Comparison of ENCODE assay signal across 22 cellular contexts in the genomic region with DNA sequence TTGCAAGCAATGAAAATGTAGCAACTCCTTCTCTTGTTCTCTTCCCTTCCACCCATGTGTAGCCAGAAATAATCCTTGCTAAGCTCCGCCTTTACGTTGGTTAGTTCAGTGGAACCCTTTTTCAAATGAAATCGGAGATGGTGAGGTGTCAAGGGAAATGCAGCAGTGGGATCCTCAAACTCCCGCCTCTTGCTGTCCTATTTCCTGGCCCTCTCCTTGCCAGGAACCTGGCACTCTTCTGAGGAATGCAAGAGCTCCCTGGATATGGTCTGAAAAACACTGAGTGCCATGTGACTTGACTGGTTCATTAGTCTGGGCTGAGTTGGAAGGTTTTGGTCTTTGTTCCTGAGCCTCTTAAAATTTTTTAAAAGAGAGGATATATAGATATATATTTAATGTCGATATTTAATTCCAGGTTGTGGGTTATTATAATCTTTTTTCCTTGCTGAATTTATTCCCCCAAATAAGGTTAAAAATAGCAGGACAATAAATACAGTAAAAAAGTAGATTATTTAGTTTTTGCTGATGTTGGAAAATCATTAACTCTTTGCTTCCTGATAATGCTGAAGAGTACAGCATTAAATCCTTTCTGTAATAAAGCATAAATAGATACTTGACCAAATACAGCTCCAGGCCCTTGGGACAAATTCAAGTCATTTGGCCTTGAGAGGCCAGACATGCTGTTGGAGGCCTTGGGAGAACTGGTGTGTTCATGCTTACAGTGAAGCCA.
A peak's percentile ranks its signal among the peaks of the same experiment; 100 is the strongest.
DNase-seq lines count a peak whose midpoint lies in the region; ATAC-seq and TF ChIP-seq lines count a peak whose summit lies in the region.
"Had no signal": no experiment of that assay in that cellular context is flagged by ENCODE, and none has a peak within 500 bp of the region (broad histone marks: within the 10 kb centered on the region; RNA-seq: fewer than 3 reads in every experiment).

No MANE protein-coding gene starts in this region.

- no peak for ATAC-seq in GM19452 (IDR thresholded peaks at IDR 0.05; ENCODE audit: unreplicated experiment)
- no peak for ATAC-seq in HG03460 (IDR thresholded peaks at IDR 0.05; ENCODE audit: unreplicated experiment)
- ATAC-seq in GM21367 (IDR thresholded peaks at IDR 0.05; ENCODE audit: unreplicated experiment) = no peak
- ATAC-seq: gastrocnemius medialis had no signal

- peaks cover 11% of the 10 kb centered on the region for H3K4me1 ChIP-seq in A673 (ENCODE audit: insufficient read depth, low read length, poor library complexity, severe bottlenecking)
- H3K4me1 ChIP-seq: gastrocnemius medialis, vagina had no signal

- H3K9me3 Mint-ChIP-seq in nephron = no peaks in the 10 kb centered on the region
- H3K9me3 Mint-ChIP-seq: activated CD4-positive, alpha-beta T cell treated with anti-CD3 and anti-CD28 coated beads, Interleukin-2, amount 10 ng/mL, durations not matched to agents 7 days and 5 days; activated naive CD4-positive, alpha-beta T cell treated with anti-CD3 and anti-CD28 coated beads, Interleukin-2, amount 10 ng/mL, durations not matched to agents 7 days and 5 days; endodermal cell had no signal

- peaks cover 9% of the 10 kb centered on the region for H3K4me1 Mint-ChIP-seq in nephron
- H3K4me1 Mint-ChIP-seq: activated CD4-positive, alpha-beta T cell treated with anti-CD3 and anti-CD28 coated beads, Interleukin-2, amount 10 ng/mL, durations not matched to agents 7 days and 5 days; activated naive CD4-positive, alpha-beta T cell treated with anti-CD3 and anti-CD28 coated beads, Interleukin-2, amount 10 ng/mL, durations not matched to agents 7 days and 5 days had no signal

- H3K9me3 ChIP-seq in A673 (ENCODE audit: low read depth, low read length, poor library complexity, severe bottlenecking) = no peaks in the 10 kb centered on the region
- H3K9me3 ChIP-seq: esophagus squamous epithelium, gastrocnemius medialis, vagina had no signal

- no peak overlapping the region for H3K4me3 ChIP-seq in A673 (ENCODE audit: low read depth, low read length, poor library complexity, severe bottlenecking)
- H3K4me3 ChIP-seq: coronary artery, esophagus squamous epithelium, gastrocnemius medialis, smooth muscle cell, vagina had no signal

- DNase-seq in A673 (ENCODE audit: low spot score) (peak; percentile 18), NCI-H446 (lab: John Stamatoyannopoulos, UW) (peak; percentile 6 to 70), globus pallidus (ENCODE audit: low spot score) (peak; percentile 18), NCI-H1694 (lab: John Stamatoyannopoulos, UW) (no peak)
- DNase-seq: activated CD4-positive, alpha-beta T cell treated with anti-CD3 and anti-CD28 coated beads, Interleukin-2, amount 10 ng/mL, durations not matched to agents 7 days and 5 days; activated naive CD4-positive, alpha-beta T cell treated with anti-CD3 and anti-CD28 coated beads, Interleukin-2, amount 10 ng/mL, durations not matched to agents 7 days and 5 days; endodermal cell; esophagus squamous epithelium; gastrocnemius medialis; islet precursor cell; KG1; NCI-H1436; NCI-H526 treated with DMSO at 0.1 percent for 48 hours; stimulated activated CD4-positive, alpha-beta T cell treated with anti-CD3 and anti-CD28 coated beads, Interleukin-2, amount 100 ng/mL, for 24 hours had no signal

- no peaks in the 10 kb centered on the region for H3K36me3 Mint-ChIP-seq in nephron (ENCODE audit: low read depth)
- H3K36me3 Mint-ChIP-seq: activated naive CD4-positive, alpha-beta T cell treated with anti-CD3 and anti-CD28 coated beads, Interleukin-2, amount 10 ng/mL, durations not matched to agents 7 days and 5 days had no signal

- CTCF ChIA-PET in A673 (lab: Charles Lee) = interaction anchor here (0.6 to 2.8 kb wide), 5 partner anchors 21 to 733 kb away, joined by 3 to 9 read pairs (median 5); no protein-coding TSS in a partner anchor

- H3K27me3 ChIP-seq in A673 (replicated peaks; ENCODE audit: insufficient read depth, low read depth, low read length, poor library complexity) = no peaks in the 10 kb centered on the region
- H3K27me3 ChIP-seq: esophagus squamous epithelium, gastrocnemius medialis, vagina had no signal

- H3K36me3 ChIP-seq in A673 (ENCODE audit: insufficient read depth, low read length, poor library complexity, severe bottlenecking) = no peaks in the 10 kb centered on the region
- H3K36me3 ChIP-seq: esophagus squamous epithelium, gastrocnemius medialis, vagina had no signal

- BruUV-seq in A673 (replicated peaks; lab: Mats Ljungman, UMichigan) = no TSS peak

- H3K27ac ChIP-seq in A673 (ENCODE audit: low read depth, low read length, poor library complexity, severe bottlenecking) = no peak overlapping the region
- H3K27ac ChIP-seq: C4-2B, coronary artery, esophagus squamous epithelium, gastrocnemius medialis, vagina had no signal

- POLR2A ChIA-PET in A673 (lab: Charles Lee; ENCODE audit: low non-redundant PET) = interaction anchor here (0.6 kb wide), 1 partner anchor 322 kb away, joined by 4 read pairs; no protein-coding TSS in a partner anchor

- no peaks in the 10 kb centered on the region for H3K27me3 Mint-ChIP-seq in nephron (ENCODE audit: low read depth)
- H3K27me3 Mint-ChIP-seq: activated CD4-positive, alpha-beta T cell treated with anti-CD3 and anti-CD28 coated beads, Interleukin-2, amount 10 ng/mL, durations not matched to agents 7 days and 5 days had no signal

- H3K4me3 Mint-ChIP-seq in nephron = no peak overlapping the region
- H3K4me3 Mint-ChIP-seq: activated CD4-positive, alpha-beta T cell treated with anti-CD3 and anti-CD28 coated beads, Interleukin-2, amount 10 ng/mL, durations not matched to agents 7 days and 5 days; activated naive CD4-positive, alpha-beta T cell treated with anti-CD3 and anti-CD28 coated beads, Interleukin-2, amount 10 ng/mL, durations not matched to agents 7 days and 5 days; endodermal cell had no signal

- TF ChIP-seq CTCF in A673 (conservative IDR thresholded peaks at IDR 0.05; ENCODE audit: low read depth, low read length) (no peak), nephron (IDR thresholded peaks at IDR 0.05; ENCODE audit: unreplicated experiment in 3 of 3) (no peak)

- H3K27ac Mint-ChIP-seq in nephron = peak overlapping the region in 2 of 3 experiments; percentile 70 to 76
- H3K27ac Mint-ChIP-seq: activated CD4-positive, alpha-beta T cell treated with anti-CD3 and anti-CD28 coated beads, Interleukin-2, amount 10 ng/mL, durations not matched to agents 7 days and 5 days; activated naive CD4-positive, alpha-beta T cell treated with anti-CD3 and anti-CD28 coated beads, Interleukin-2, amount 10 ng/mL, durations not matched to agents 7 days and 5 days; endodermal cell had no signal

- intact Hi-C loops in A673 (cut with micrococcal nuclease; ENCODE audit: unreplicated experiment) = loop anchor here (5.0 kb wide), 3 partner anchors 77 to 732 kb away; partner anchors contain the start of gene EML6
